Comparison of ENCODE assay signal across 19 cellular contexts in the genomic region with DNA sequence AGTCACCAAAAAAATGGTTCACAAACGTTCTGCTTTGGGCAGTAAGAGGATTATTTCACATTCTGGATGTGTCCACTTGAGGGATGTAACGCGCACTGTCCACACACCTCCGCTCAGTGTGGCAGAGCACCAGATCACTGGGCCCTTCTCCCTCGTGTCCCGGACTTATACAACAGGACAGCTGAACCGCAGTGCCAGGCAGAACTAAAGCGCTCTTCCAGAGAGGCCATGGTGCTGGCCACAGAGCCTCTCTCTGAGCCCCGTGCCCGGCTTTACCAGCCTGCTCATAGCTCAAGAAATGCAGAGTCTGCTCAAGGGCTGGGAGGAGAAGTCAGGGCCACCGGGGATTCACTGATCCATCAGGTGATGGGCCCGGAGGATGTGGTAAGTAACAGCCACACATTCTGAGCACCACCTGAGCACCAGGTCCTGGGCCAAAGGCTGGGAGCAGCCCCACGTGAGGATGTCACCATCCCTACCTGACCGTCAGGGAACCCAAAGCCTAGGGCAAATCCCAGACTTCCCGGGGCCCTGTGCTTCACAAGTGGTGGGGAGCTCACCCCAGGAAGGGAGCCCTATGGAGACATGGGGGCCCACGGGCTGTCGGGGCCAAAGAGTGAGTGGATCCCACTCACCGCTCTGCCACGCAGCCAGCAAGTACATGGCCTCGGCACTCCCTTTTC.
A peak's percentile ranks its signal among the peaks of the same experiment; 100 is the strongest.
DNase-seq lines count a peak whose midpoint lies in the region; ATAC-seq and TF ChIP-seq lines count a peak whose summit lies in the region.
"Had no signal": no experiment of that assay in that cellular context is flagged by ENCODE, and none has a peak within 500 bp of the region (broad histone marks: within the 10 kb centered on the region; RNA-seq: fewer than 3 reads in every experiment).

No MANE protein-coding gene starts in this region.

- intact Hi-C loops in heart right ventricle (cut with DNase I): loop anchor here in 2 of 10 donors (1.0 to 5.0 kb wide), 2 partner anchors 40 to 53 kb away; no protein-coding TSS in a partner anchor
- intact Hi-C loops in upper lobe of right lung (cut with DNase I): no loop called here

- H3K9me3 ChIP-seq in heart right ventricle (no peaks in the 10 kb centered on the region), upper lobe of right lung (no peaks in the 10 kb centered on the region)
- H3K9me3 ChIP-seq: esophagus muscularis mucosa had no signal

- no peaks in the 10 kb centered on the region for H3K9me3 Mint-ChIP-seq in T-cell
- H3K9me3 Mint-ChIP-seq in progenitor cell of endocrine pancreas (ENCODE audit: low read depth): no peaks in the 10 kb centered on the region
- H3K9me3 Mint-ChIP-seq: activated CD4-positive, alpha-beta memory T cell treated with anti-CD3 and anti-CD28 coated beads, Interleukin-2, amount 10 ng/mL, durations not matched to agents 7 days and 5 days; activated T-cell treated with anti-CD3 and anti-CD28 coated beads, Interleukin-2, amount 50 U/mL, for 24 hours; natural killer cell had no signal

- peaks cover 0 to 29% (median 0%) of the 10 kb centered on the region in 9 donors for H3K36me3 ChIP-seq in heart right ventricle
- H3K36me3 ChIP-seq in upper lobe of right lung: no peaks in the 10 kb centered on the region

- ATAC-seq in T-cell (replicated peaks in 1 of 4) (no peak), heart right ventricle (peak in 5 of 8 donors; percentile 18 to 47 (median 25)), upper lobe of right lung (no peak), GM18517 (IDR thresholded peaks at IDR 0.05; ENCODE audit: unreplicated experiment) (no peak), HG02588 (IDR thresholded peaks at IDR 0.05; ENCODE audit: unreplicated experiment) (no peak)

- CTCF ChIA-PET in T-cell (lab: Charles Lee): interaction anchor here in 1 of 2 donors (1.1 kb wide), 1 partner anchor 50 kb away, joined by 3 read pairs; no protein-coding TSS in a partner anchor

- DNase-seq in T-cell (no peak), heart right ventricle (peak in 1 of 2 donors; percentile 13), progenitor cell of endocrine pancreas (ENCODE audit: low spot score, unreplicated experiment) (no peak), upper lobe of right lung (no peak), NCI-H2171 treated with DMSO at 0.1 percent for 48 hours (lab: John Stamatoyannopoulos, UW) (no peak)
- DNase-seq: activated CD4-positive, alpha-beta memory T cell treated with anti-CD3 and anti-CD28 coated beads, Interleukin-2, amount 10 ng/mL, durations not matched to agents 7 days and 5 days; activated T-cell treated with anti-CD3 and anti-CD28 coated beads, Interleukin-2, amount 50 U/mL, for 24 hours; DMS153; natural killer cell; NCI-H1105; NCI-H2107; NCI-H526 treated with DMSO at 0.1 percent for 48 hours; SHP77 treated with DMSO at 0.1 percent for 48 hours; T-helper 1 cell had no signal

- H3K27ac ChIP-seq in heart right ventricle (peak overlapping the region; percentile 35 to 90 (median 58)), upper lobe of right lung (peak overlapping the region; percentile 44)
- H3K27ac ChIP-seq: esophagus muscularis mucosa, VCaP had no signal

- no peaks in the 10 kb centered on the region for H3K27me3 ChIP-seq in heart right ventricle
- H3K27me3 ChIP-seq in upper lobe of right lung: no peaks in the 10 kb centered on the region
- H3K27me3 ChIP-seq: esophagus muscularis mucosa had no signal

- POLR2A ChIA-PET in T-cell (lab: Charles Lee): no interaction called here

- H3K27me3 Mint-ChIP-seq in T-cell (no peaks in the 10 kb centered on the region), progenitor cell of endocrine pancreas (no peaks in the 10 kb centered on the region)
- H3K27me3 Mint-ChIP-seq: activated CD4-positive, alpha-beta memory T cell treated with anti-CD3 and anti-CD28 coated beads, Interleukin-2, amount 10 ng/mL, durations not matched to agents 7 days and 5 days; activated naive CD8-positive, alpha-beta T cell; activated T-cell treated with anti-CD3 and anti-CD28 coated beads, Interleukin-2, amount 50 U/mL, for 24 hours had no signal

- H3K4me1 ChIP-seq in heart right ventricle (peaks cover 57 to 94% (median 87%) of the 10 kb centered on the region in 9 donors), upper lobe of right lung (peaks cover 67% of the 10 kb centered on the region)

- H3K4me1 Mint-ChIP-seq in T-cell: peaks cover 70 to 90% (median 78%) of the 10 kb centered on the region in 3 donors
- H3K4me1 Mint-ChIP-seq in progenitor cell of endocrine pancreas (ENCODE audit: low read depth): peaks cover 16% of the 10 kb centered on the region

- H3K4me3 Mint-ChIP-seq in T-cell: peak overlapping the region in 1 of 3 donors; percentile 32
- H3K4me3 Mint-ChIP-seq in progenitor cell of endocrine pancreas (ENCODE audit: low read depth): no peak overlapping the region
- H3K4me3 Mint-ChIP-seq: activated CD4-positive, alpha-beta memory T cell treated with anti-CD3 and anti-CD28 coated beads, Interleukin-2, amount 10 ng/mL, durations not matched to agents 7 days and 5 days; activated naive CD8-positive, alpha-beta T cell; activated T-cell treated with anti-CD3 and anti-CD28 coated beads, Interleukin-2, amount 50 U/mL, for 24 hours; natural killer cell had no signal

- H3K27ac Mint-ChIP-seq in T-cell (peak overlapping the region; percentile 23 to 44), progenitor cell of endocrine pancreas (peak overlapping the region; percentile 20)
- H3K27ac Mint-ChIP-seq: activated CD4-positive, alpha-beta memory T cell treated with anti-CD3 and anti-CD28 coated beads, Interleukin-2, amount 10 ng/mL, durations not matched to agents 7 days and 5 days had no signal

- 80% methylated on average over 20 of the region's 20 CpGs for WGBS in heart right ventricle, 2 donors

- H3K4me3 ChIP-seq in heart right ventricle (no peak overlapping the region), upper lobe of right lung (no peak overlapping the region)
- H3K4me3 ChIP-seq: esophagus muscularis mucosa had no signal

- no peak for TF ChIP-seq CTCF in heart right ventricle (IDR thresholded peaks at IDR 0.05)
- TF ChIP-seq CTCF in progenitor cell of endocrine pancreas (IDR thresholded peaks at IDR 0.05; ENCODE audit: unreplicated experiment): no peak
- no peak for TF ChIP-seq CTCF in upper lobe of right lung (IDR thresholded peaks at IDR 0.05)

- peaks cover 15% of the 10 kb centered on the region for H3K36me3 Mint-ChIP-seq in T-cell
- H3K36me3 Mint-ChIP-seq in progenitor cell of endocrine pancreas (ENCODE audit: insufficient read depth): peaks cover 2% of the 10 kb centered on the region
- H3K36me3 Mint-ChIP-seq: activated naive CD8-positive, alpha-beta T cell; natural killer cell had no signal

Comparison
In these comparisons a context has a peak if more than half of its experiments do, and no peak if none do; other contexts are left out.
1. ATAC-seq: peak in heart right ventricle (5 of 8); none in T-cell (0 of 4), upper lobe of right lung (single experiment), GM18517 (single experiment) and HG02588 (single experiment).